Comparison of ENCODE assay signal across 8 cellular contexts in the genomic region with DNA sequence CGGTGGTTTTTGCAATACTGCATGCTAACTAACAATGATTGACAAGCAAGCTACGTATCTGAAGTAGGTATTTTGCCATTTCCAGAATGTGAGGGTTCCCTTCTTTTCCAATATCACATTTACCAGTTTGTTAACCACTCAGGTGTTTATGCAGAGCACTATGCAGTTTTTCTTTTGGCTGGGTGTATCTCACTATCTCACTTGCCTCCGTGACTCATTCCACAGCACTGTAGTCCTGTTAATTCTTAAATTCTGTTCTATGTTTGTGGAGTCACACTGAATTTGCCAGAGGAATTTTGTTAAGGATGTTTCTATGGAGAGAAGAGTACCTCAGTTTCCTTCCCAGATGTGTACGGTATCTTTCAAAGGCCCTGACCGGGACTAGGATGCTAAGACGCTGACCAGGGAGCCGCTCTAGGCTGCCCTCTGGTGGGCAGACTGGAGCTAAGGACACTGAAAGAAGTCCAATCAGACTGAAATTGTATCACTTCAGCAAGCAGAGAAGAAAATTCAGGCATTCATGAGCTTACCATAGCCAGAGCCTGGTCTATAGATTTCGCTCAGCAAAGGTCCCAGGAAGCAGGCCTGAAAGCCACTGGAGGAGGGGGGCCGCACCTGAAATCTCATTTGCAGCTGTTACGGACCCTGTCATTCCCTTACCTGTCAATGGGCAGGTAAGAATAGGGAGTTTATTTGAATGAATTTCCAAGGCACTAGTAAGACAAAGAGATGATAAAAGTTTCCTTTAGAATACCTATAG.
DNase-seq lines count a peak whose midpoint lies in the region; ATAC-seq, FAIRE-seq and TF ChIP-seq lines count a peak whose summit lies in the region.

No MANE protein-coding gene starts in this region.

- TF ChIP-seq CTCF in adrenal gland (IDR thresholded peaks at IDR 0.05) = peak; percentile 32 to 71 (median 53)
- TF ChIP-seq CTCF in sigmoid colon (IDR thresholded peaks at IDR 0.05) = peak in 2 of 4 experiments; percentile 16 to 59

- no peak overlapping the region for H3K27ac ChIP-seq in adrenal gland
- no peak overlapping the region for H3K27ac ChIP-seq in right cardiac atrium (ENCODE audit: low read length)
- no peak overlapping the region for H3K27ac ChIP-seq in small intestine (ENCODE audit: low read depth in 1 of 2, low read length in 1 of 2)
- H3K27ac ChIP-seq in sigmoid colon = no peak overlapping the region

- FAIRE-seq in small intestine (lab: Jason Lieb, UNC) = no peak

- no peak for TF ChIP-seq EP300 in sigmoid colon (IDR thresholded peaks at IDR 0.05)

- no peak for TF ChIP-seq POLR2A in adrenal gland (IDR thresholded peaks at IDR 0.05)
- TF ChIP-seq POLR2A in sigmoid colon (IDR thresholded peaks at IDR 0.05) = no peak

- H3K4me1 ChIP-seq in adrenal gland (replicated peaks in 1 of 2) = no peaks in the 10 kb centered on the region
- no peaks in the 10 kb centered on the region for H3K4me1 ChIP-seq in right cardiac atrium (ENCODE audit: control insufficient read depth, insufficient read depth, low read length)
- no peaks in the 10 kb centered on the region for H3K4me1 ChIP-seq in small intestine (ENCODE audit: control insufficient read depth in 2 of 2, insufficient read depth in 1 of 2, low read depth in 1 of 2, low read length in 1 of 2)
- no peaks in the 10 kb centered on the region for H3K4me1 ChIP-seq in sigmoid colon

- intact Hi-C loops in adrenal gland (cut with DNase I) (loop anchor here in 1 of 2 donors (10.0 kb wide), 1 partner anchor 1458 kb away; no protein-coding TSS in a partner anchor), right cardiac atrium (cut with DNase I) (no loop called here), sigmoid colon (cut with DNase I) (loop anchor here (10.0 kb wide), 1 partner anchor 1458 kb away; no protein-coding TSS in a partner anchor)

- peak; percentile 97 for ATAC-seq in GM18870 (IDR thresholded peaks at IDR 0.05; ENCODE audit: unreplicated experiment)
- ATAC-seq in HG02973 (IDR thresholded peaks at IDR 0.05; ENCODE audit: unreplicated experiment) = peak; percentile 90
- ATAC-seq in right cardiac atrium = no peak

- 43 to 49% (median 45%) methylated on average over 9 to 10 of the region's 10 CpGs for WGBS in adrenal gland, 4 donors
- 45% methylated on average over 10 of the region's 10 CpGs for WGBS in right cardiac atrium
- WGBS in small intestine, 3 donors = 41 to 49% (median 46%) methylated on average over 10 of the region's 10 CpGs
- WGBS in sigmoid colon, 2 donors = 45 to 50% methylated on average over 10 of the region's 10 CpGs

- no peak overlapping the region for H3K4me3 ChIP-seq in adrenal gland
- no peak overlapping the region for H3K4me3 ChIP-seq in right cardiac atrium (ENCODE audit: low read length)
- no peak overlapping the region for H3K4me3 ChIP-seq in small intestine (ENCODE audit: low read depth in 1 of 2, low read length in 2 of 2)
- no peak overlapping the region for H3K4me3 ChIP-seq in sigmoid colon

- H3K27me3 ChIP-seq in adrenal gland (no peaks in the 10 kb centered on the region), right cardiac atrium (ENCODE audit: control insufficient read depth, insufficient read depth) (no peaks in the 10 kb centered on the region), small intestine (ENCODE audit: control insufficient read depth in 2 of 2, insufficient read depth in 2 of 2, low read length in 2 of 2) (no peaks in the 10 kb centered on the region), sigmoid colon (no peaks in the 10 kb centered on the region)

- no peaks in the 10 kb centered on the region for H3K9me3 ChIP-seq in adrenal gland (replicated peaks in 1 of 3)
- no peaks in the 10 kb centered on the region for H3K9me3 ChIP-seq in right cardiac atrium (ENCODE audit: control insufficient read depth, low read length)
- no peaks in the 10 kb centered on the region for H3K9me3 ChIP-seq in small intestine (ENCODE audit: control insufficient read depth, low read depth)
- no peaks in the 10 kb centered on the region for H3K9me3 ChIP-seq in sigmoid colon

- H3K36me3 ChIP-seq in adrenal gland (replicated peaks in 1 of 2) (no peaks in the 10 kb centered on the region), small intestine (ENCODE audit: control insufficient read depth in 2 of 2, insufficient read depth in 2 of 2, low read length in 2 of 2) (no peaks in the 10 kb centered on the region), sigmoid colon (no peaks in the 10 kb centered on the region)

- DNase-seq in D341Med (ENCODE audit: low spot score) (peak; percentile 73), NCI-H446 treated with DMSO at 0.1 percent for 48 hours (lab: John Stamatoyannopoulos, UW) (peak; percentile 17), adrenal gland (peak; percentile 30 to 73 (median 53)), right cardiac atrium (peak; percentile 28 to 75 (median 58)), small intestine (peak; percentile 40), sigmoid colon (no peak)

Comparison
In these comparisons a context has a peak if more than half of its experiments do, and no peak if none do; other contexts are left out.
1. ATAC-seq: peak in GM18870 (single experiment) and HG02973 (single experiment); none in right cardiac atrium (0 of 2).